Comparison of ENCODE assay signal across 1 cellular context in genomic region chr9:130938652-130939404, GRCh38.
TF ChIP-seq lines count a peak whose summit lies in the region.

Gene FIBCD1, minus strand, starts transcription at chr9:130939247. Its CDS starts 640 bp downstream, at chr9:130938607.

TF ChIP-seq in HEK293, 187 proteins besides CTCF, POLR2A, EP300 and RAD21 (continued from another document and continues in another):
- peak; percentile 69; the same call in 1 of the 2 replicates for TF ChIP-seq ZBTB10 (tag by site-specific recombination; IDR thresholded peaks at IDR 0.05)
- 0 out of 2 replicates have a peak, but pooled peaks have one; percentile 22 for TF ChIP-seq ZNF24 (tag by site-specific recombination; IDR thresholded peaks at IDR 0.05)
- TF ChIP-seq ZNF23 (tag by site-specific recombination; IDR thresholded peaks at IDR 0.05; ENCODE audit: borderline replicate concordance) = no peak
- 0 out of 2 replicates have a peak, but pooled peaks have one; percentile 11 for TF ChIP-seq ZNF692 (tag by site-specific recombination; IDR thresholded peaks at IDR 0.05)
- no peak for TF ChIP-seq ZNF121 (tag by site-specific recombination; IDR thresholded peaks at IDR 0.05)
- 0 out of 2 replicates have a peak, but pooled peaks have one; percentile 13 for TF ChIP-seq WT1 (tag by site-specific recombination; IDR thresholded peaks at IDR 0.05)
- no peak for TF ChIP-seq GFI1B (tag by site-specific recombination; IDR thresholded peaks at IDR 0.05)
- TF ChIP-seq SP7 (tag by site-specific recombination; IDR thresholded peaks at IDR 0.05) = peak; percentile 54
- peak; percentile 88 for TF ChIP-seq PATZ1 (tag by site-specific recombination; IDR thresholded peaks at IDR 0.05)
- no peak for TF ChIP-seq ZNF221 (tag by site-specific recombination; IDR thresholded peaks at IDR 0.05; ENCODE audit: borderline replicate concordance)
- no peak for TF ChIP-seq ZNF571 (tag by site-specific recombination; IDR thresholded peaks at IDR 0.05)
- TF ChIP-seq PRDM2 (tag by site-specific recombination; IDR thresholded peaks at IDR 0.05; ENCODE audit: borderline replicate concordance) = no peak
- peak; percentile 46; the same call in 1 of the 2 replicates for TF ChIP-seq KLF8 (tag by site-specific recombination; IDR thresholded peaks at IDR 0.05)
- TF ChIP-seq ZNF140 (tag by site-specific recombination; IDR thresholded peaks at IDR 0.05) = no peak
- no peak for TF ChIP-seq ZNF596 (tag by site-specific recombination; IDR thresholded peaks at IDR 0.05)
- TF ChIP-seq ZBTB48 (tag by site-specific recombination; IDR thresholded peaks at IDR 0.05) = no peak
- no peak for TF ChIP-seq ZNF513 (tag by site-specific recombination; IDR thresholded peaks at IDR 0.05)
- TF ChIP-seq ZNF133 (tag by site-specific recombination; IDR thresholded peaks at IDR 0.05) = no peak
- no peak for TF ChIP-seq ZNF146 (tag by site-specific recombination; IDR thresholded peaks at IDR 0.05)
- no peak for TF ChIP-seq BCL6B (tag by site-specific recombination; IDR thresholded peaks at IDR 0.05)
- TF ChIP-seq ZNF433 (tag by site-specific recombination; IDR thresholded peaks at IDR 0.05; ENCODE audit: low read depth) = no peak
- TF ChIP-seq TSHZ1 (tag by site-specific recombination; IDR thresholded peaks at IDR 0.05; ENCODE audit: borderline replicate concordance) = no peak
- TF ChIP-seq ZFP69B (tag by site-specific recombination; IDR thresholded peaks at IDR 0.05) = no peak
- TF ChIP-seq PRDM4 (tag by site-specific recombination; IDR thresholded peaks at IDR 0.05) = 0 out of 2 replicates have a peak, but pooled peaks have one; percentile 5
- no peak for TF ChIP-seq ZNF174 (tag by site-specific recombination; IDR thresholded peaks at IDR 0.05)
- TF ChIP-seq ZNF561 (tag by site-specific recombination; IDR thresholded peaks at IDR 0.05; ENCODE audit: borderline replicate concordance) = 0 out of 2 replicates have a peak, but pooled peaks have one; percentile 76
- TF ChIP-seq EGR2 (tag by site-specific recombination; IDR thresholded peaks at IDR 0.05; ENCODE audit: low read depth) = peak; percentile 27; the same call in 1 of the 2 replicates
- peak; percentile 59 for TF ChIP-seq ZNF366 (tag by site-specific recombination; conservative IDR thresholded peaks at IDR 0.05)
- 0 out of 2 replicates have a peak, but pooled peaks have one; percentile 52 for TF ChIP-seq BCL11A (tag by site-specific recombination; IDR thresholded peaks at IDR 0.05; ENCODE audit: low read depth)
- TF ChIP-seq ZFP3 (tag by site-specific recombination; IDR thresholded peaks at IDR 0.05; ENCODE audit: low read depth) = no peak
- TF ChIP-seq ZNF18 (tag by site-specific recombination; IDR thresholded peaks at IDR 0.05) = peak; percentile 43; the same call in 1 of the 2 replicates
- TF ChIP-seq ZNF549 (tag by site-specific recombination; IDR thresholded peaks at IDR 0.05) = no peak
